8 cellular contexts compared by ENCODE assay signal in genomic region chr1:76154213-76154956, GRCh38.
DNase-seq lines count a peak whose midpoint lies in the region; ATAC-seq and TF ChIP-seq lines count a peak whose summit lies in the region.

No MANE protein-coding gene starts in this region.

- no peaks in the 10 kb centered on the region for H3K27me3 Mint-ChIP-seq in CD14-positive monocyte (ENCODE audit: low read depth in 3 of 3)

- H3K4me1 Mint-ChIP-seq in CD14-positive monocyte: peaks cover 11% of the 10 kb centered on the region

- peak overlapping the region; percentile 90 to 98 (median 95) for H3K27ac Mint-ChIP-seq in CD14-positive monocyte

- TF ChIP-seq CTCF in CD14-positive monocyte (IDR thresholded peaks at IDR 0.05) (peak; percentile 99), dorsolateral prefrontal cortex (IDR thresholded peaks at IDR 0.05 in 54 of 56, conservative IDR thresholded peaks at IDR 0.05 in 2 of 56; ENCODE audit: low read depth in 1 of 56, partially characterized antibody in 56 of 56) (peak; percentile 81 to 99 (median 96)), lower lobe of right lung (IDR thresholded peaks at IDR 0.05) (peak; percentile 98)

- peak; percentile 73 for DNase-seq in CD14-positive monocyte (ENCODE audit: low spot score)
- DNase-seq in NCI-H510A treated with DMSO at 0.1 percent for 48 hours (lab: John Stamatoyannopoulos, UW): peak; percentile 94
- DNase-seq in activated CD4-positive, alpha-beta T cell treated with anti-CD3 and anti-CD28 coated beads, Interleukin-2, amount 50 U/mL, for 24 hours (ENCODE audit: low read depth in 1 of 2, low spot score in 1 of 2): peak; percentile 63 to 84
- peak; percentile 61 to 89 (median 80) for DNase-seq in dorsolateral prefrontal cortex
- peak; percentile 82 for DNase-seq in lower lobe of right lung
- peak; percentile 66 to 70 (median 69) for DNase-seq in stimulated activated CD4-positive, alpha-beta T cell treated with anti-CD3 and anti-CD28 coated beads, TNF-alpha, amount 100 ng/mL, for 24 hours (ENCODE audit: low read depth in 3 of 3)

- intact Hi-C loops in CD14-positive monocyte (cut with micrococcal nuclease): loop anchor here (5.0 to 10.0 kb wide), 2 partner anchors 970 to 973 kb away; no protein-coding TSS in a partner anchor
- intact Hi-C loops in dorsolateral prefrontal cortex (cut with DNase I): loop anchor here (2.0 to 10.0 kb wide), 6 partner anchors 72 to 990 kb away; no protein-coding TSS in a partner anchor
- intact Hi-C loops in lower lobe of right lung (cut with DNase I): no loop called here

- H3K9me3 ChIP-seq in lower lobe of right lung: no peaks in the 10 kb centered on the region

- ATAC-seq in GM19351 (IDR thresholded peaks at IDR 0.05; ENCODE audit: unreplicated experiment) (peak; percentile 95), HG03460 (IDR thresholded peaks at IDR 0.05; ENCODE audit: unreplicated experiment) (peak; percentile 92), lower lobe of right lung (peak; percentile 94 to 97)

- peak overlapping the region; percentile 26 to 73 (median 53) for H3K4me3 ChIP-seq in dorsolateral prefrontal cortex
- H3K4me3 ChIP-seq in lower lobe of right lung: peak overlapping the region; percentile 52

- H3K27me3 ChIP-seq in dorsolateral prefrontal cortex: no peaks in the 10 kb centered on the region
- no peaks in the 10 kb centered on the region for H3K27me3 ChIP-seq in lower lobe of right lung (ENCODE audit: low read depth)

- H3K36me3 Mint-ChIP-seq in CD14-positive monocyte: no peaks in the 10 kb centered on the region

- peak overlapping the region; percentile 98 for H3K4me3 Mint-ChIP-seq in CD14-positive monocyte

- no peaks in the 10 kb centered on the region for H3K36me3 ChIP-seq in lower lobe of right lung

- peaks cover 0 to 5% (median 0%) of the 10 kb centered on the region in 7 donors for H3K9me3 Mint-ChIP-seq in CD14-positive monocyte

- peaks cover 15% of the 10 kb centered on the region for H3K4me1 ChIP-seq in lower lobe of right lung

- H3K27ac ChIP-seq in dorsolateral prefrontal cortex (peak overlapping the region in 52 of 59 donors; percentile 0 to 85 (median 57)), lower lobe of right lung (peak overlapping the region; percentile 78)

Comparison
In these comparisons a context has a peak if more than half of its experiments do, and no peak if none do; other contexts are left out.
1. Peak in every context shown above with its lines: DNase-seq, ATAC-seq, H3K4me3 ChIP-seq and H3K27ac ChIP-seq.